ENCODE assay signal across 11 cellular contexts in the genomic region with DNA sequence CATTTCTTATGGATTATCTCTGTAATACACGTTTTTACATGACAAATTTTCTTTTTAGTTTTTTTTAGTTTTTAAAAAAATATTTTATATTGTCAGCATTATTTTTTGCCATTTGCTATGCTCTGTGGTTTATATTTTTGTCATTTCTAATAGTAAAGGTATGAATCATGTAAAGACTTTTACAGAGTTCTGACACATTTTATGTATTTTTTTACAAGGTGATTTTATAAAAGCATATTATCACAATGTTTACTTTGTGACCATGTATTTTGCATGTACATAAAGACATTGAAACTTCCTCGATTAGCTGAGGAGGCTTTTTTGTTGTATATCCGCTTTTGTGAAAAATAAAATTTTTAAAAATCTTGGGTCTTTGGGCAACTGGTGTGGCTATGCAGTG.
"Had no signal": no experiment of that assay in that cellular context is flagged by ENCODE, and none has a peak within 500 bp of the region (broad histone marks: within the 10 kb centered on the region; RNA-seq: fewer than 3 reads in every experiment).

No MANE protein-coding gene starts in this region.

- ATAC-seq: GM23338, HCT116 had no signal

- H2AFZ ChIP-seq: GM23248, GM23338 had no signal

- H3K27ac ChIP-seq: GM23248 had no signal

- DNase-seq: GM23248, GOT3, H7, H9, HCEC 1CT, HFFc6 had no signal

- H3K4me3 ChIP-seq: GM23248, GM23338, HAP-1 had no signal

- H3K9ac ChIP-seq: GM23248 had no signal

- H3K4me2 ChIP-seq: GM23338 had no signal

- FAIRE-seq: H1, H54 had no signal

- H3K36me3 ChIP-seq: HAP-1 had no signal

- H3K4me1 ChIP-seq: HAP-1 had no signal

- H3K9me3 ChIP-seq: HAP-1 had no signal
